Comparison of ENCODE assay signal across 20 cellular contexts in genomic region chr1:23461050-23461449, GRCh38. TPM values are rescaled to one million over a fixed set of nuclear protein-coding genes. Genes with fewer than 3 reads are reported as not detected.
DNase-seq lines count a peak whose midpoint lies in the region; ATAC-seq, FAIRE-seq and TF ChIP-seq lines count a peak whose summit lies in the region.
"Had no signal": no experiment of that assay in that cellular context is flagged by ENCODE, and none has a peak within 500 bp of the region (broad histone marks: within the 10 kb centered on the region; RNA-seq: fewer than 3 reads in every experiment).

No MANE protein-coding gene starts in this region.

- CTCF ChIA-PET in PC-3 (lab: Charles Lee): no interaction called here

- H3K36me3 ChIP-seq in PC-3 (ENCODE audit: low read depth, low read length): no peaks in the 10 kb centered on the region
- peaks cover 3% of the 10 kb centered on the region; the same call in 1 of the 2 replicates for H3K36me3 ChIP-seq in RWPE2 (ENCODE audit: low read depth)
- no peaks in the 10 kb centered on the region for H3K36me3 ChIP-seq in keratinocyte (ENCODE audit: control insufficient read depth in 2 of 2, extremely low read depth in 1 of 2, insufficient read depth in 2 of 2, low read length in 2 of 2)
- H3K36me3 ChIP-seq: HAP-1 had no signal

- no peaks in the 10 kb centered on the region for H3K27me3 ChIP-seq in PC-3 (ENCODE audit: low read length)
- no peaks in the 10 kb centered on the region for H3K27me3 ChIP-seq in RWPE2 (ENCODE audit: insufficient read depth, poor library complexity, severe bottlenecking)
- peaks cover 8% of the 10 kb centered on the region for H3K27me3 ChIP-seq in keratinocyte (ENCODE audit: control insufficient read depth, extremely low read depth, insufficient read depth, low read length)

- no peak for FAIRE-seq in keratinocyte (lab: Jason Lieb, UNC)
- FAIRE-seq: GM12891, GM18507, H54 had no signal

- intact Hi-C loops in PC-3 (cut with micrococcal nuclease): no loop called here

- no peak overlapping the region for H3K27ac ChIP-seq in PC-3 (ENCODE audit: low read length)
- peak overlapping the region; percentile 23 for H3K27ac ChIP-seq in RWPE2 (ENCODE audit: poor library complexity, severe bottlenecking)
- no peak overlapping the region for H3K27ac ChIP-seq in keratinocyte (ENCODE audit: control insufficient read depth, insufficient read depth, low read length)

- H3K9me3 ChIP-seq in PC-3 (ENCODE audit: low read length) (no peaks in the 10 kb centered on the region), RWPE2 (ENCODE audit: severe bottlenecking) (no peaks in the 10 kb centered on the region), keratinocyte (ENCODE audit: control insufficient read depth, low read depth, low read length) (no peaks in the 10 kb centered on the region)
- H3K9me3 ChIP-seq: HAP-1 had no signal

- H3K4me2 ChIP-seq in PC-3 (ENCODE audit: low read length) (peak overlapping the region; percentile 35), keratinocyte (ENCODE audit: control insufficient read depth, extremely low read depth, insufficient read depth, low read depth, low read length) (peak overlapping the region; percentile 2)

- H3K9ac ChIP-seq in PC-3 (ENCODE audit: low read length) (no peak overlapping the region), keratinocyte (ENCODE audit: control insufficient read depth, extremely low read depth, insufficient read depth, low read length) (no peak overlapping the region)

- no peaks in the 10 kb centered on the region for H4K20me1 ChIP-seq in PC-3 (ENCODE audit: low read length)
- H4K20me1 ChIP-seq in keratinocyte (ENCODE audit: control insufficient read depth, extremely low read depth, insufficient read depth, low read length): no peaks in the 10 kb centered on the region

- dilution Hi-C loops in keratinocyte (cut with MboI; ENCODE audit: extremely low pct_ligation_motif_present, low sequenced_read_pairs): no loop called here

- H3K4me1 ChIP-seq in PC-3 (ENCODE audit: insufficient read depth, low read length) (peaks cover 22% of the 10 kb centered on the region), RWPE2 (ENCODE audit: insufficient read depth, poor library complexity, severe bottlenecking) (peaks cover 15% of the 10 kb centered on the region), keratinocyte (ENCODE audit: control insufficient read depth, extremely low read depth, insufficient read depth, low read length) (peaks cover 23% of the 10 kb centered on the region)
- H3K4me1 ChIP-seq: HAP-1 had no signal

- DNase-seq in PC-3 (no peak), RWPE2 (ENCODE audit: low spot score) (no peak), keratinocyte (ENCODE audit: low read depth, low spot score) (no peak), ecto neural progenitor cell (ENCODE audit: low spot score) (no peak), epidermal melanocyte (ENCODE audit: insufficient read length, low spot score) (no peak)
- DNase-seq: C1 segment of cervical spinal cord; Calu3; CD4-positive, alpha-beta memory T cell; COR-L47; DMS53; DMS79 treated with DMSO at 0.1 percent for 48 hours; GF-D8; GOT3; HFFc6 had no signal

- no peak for ATAC-seq in PC-3
- ATAC-seq in RWPE2 (ENCODE audit: low read depth): no peak
- no peak for ATAC-seq in HG03135 (IDR thresholded peaks at IDR 0.05; ENCODE audit: unreplicated experiment)

- no peaks in the 10 kb centered on the region for H3K79me2 ChIP-seq in PC-3 (ENCODE audit: low read length)
- H3K79me2 ChIP-seq in keratinocyte (ENCODE audit: control insufficient read depth, insufficient read depth, low read length): no peaks in the 10 kb centered on the region

- H3K4me3 ChIP-seq in PC-3 (ENCODE audit: low read length) (no peak overlapping the region), RWPE2 (ENCODE audit: severe bottlenecking) (no peak overlapping the region), keratinocyte (ENCODE audit: control insufficient read depth in 2 of 3, extremely low read depth in 1 of 3, insufficient read depth in 2 of 3, low read depth in 1 of 3, low read length in 3 of 3) (no peak overlapping the region)
- H3K4me3 ChIP-seq: HAP-1 had no signal

- TF ChIP-seq CTCF in PC-3 (conservative IDR thresholded peaks at IDR 0.05; ENCODE audit: low read depth, low read length) (no peak), RWPE2 (IDR thresholded peaks at IDR 0.05; ENCODE audit: poor library complexity, severe bottlenecking) (no peak), keratinocyte (optimal IDR thresholded peaks at IDR 0.05 in 1 of 3, IDR thresholded peaks at IDR 0.05 in 1 of 3, conservative IDR thresholded peaks at IDR 0.05 in 1 of 3; ENCODE audit: extremely low read depth in 1 of 3, insufficient read depth in 2 of 3, low read length in 3 of 3) (no peak)

- H2AFZ ChIP-seq in PC-3 (ENCODE audit: low read length): no peak overlapping the region
- no peak overlapping the region for H2AFZ ChIP-seq in keratinocyte (ENCODE audit: control insufficient read depth, low read length)

- POLR2A ChIA-PET in PC-3 (lab: Charles Lee; ENCODE audit: unreplicated experiment): no interaction called here

- BruUV-seq in PC-3 (replicated peaks; lab: Mats Ljungman, UMichigan): no TSS peak

- no peaks in the 10 kb centered on the region for H3F3A ChIP-seq in PC-3 (ENCODE audit: low read length, unreplicated experiment)

- H3K9me1 ChIP-seq in keratinocyte (ENCODE audit: control insufficient read depth, extremely low read depth, insufficient read depth, low read length): no peaks in the 10 kb centered on the region

- no peaks in the 10 kb centered on the region for H3K9me2 ChIP-seq in PC-3 (replicated peaks; ENCODE audit: low read length)

RNA-seq across cellular contexts. Expression of gene ASAP3, which starts 22.9 kb away (rescaled TPM):
- 12.8 and 17.0 TPM in 2 replicates for total RNA-seq in PC-3 (2014; rRNA removed)
- polyA plus RNA-seq in keratinocyte: 6.4 to 22.6 TPM (median 11.4 TPM) in 3 replicates
- 8.4 TPM for polyA plus RNA-seq in keratinocyte (2011; ENCODE audit: low read depth)
- polyA plus RNA-seq in keratinocyte (2011; cell fraction: cytosol; rRNA removed): 10.0 and 12.4 TPM in 2 replicates
- polyA plus RNA-seq in keratinocyte (2011; cell fraction: nucleus; rRNA removed): 33.9 and 45.9 TPM in 2 replicates
- 5.5 and 12.4 TPM in 2 replicates for polyA plus RNA-seq in keratinocyte (2012; ENCODE audit: low replicate concordance)
- polyA minus RNA-seq in keratinocyte: 13.2 to 30.3 TPM (median 17.2 TPM) in 3 replicates
- 21.9 TPM for polyA minus RNA-seq in keratinocyte (2011; cell fraction: cytosol; rRNA and poly(A)+ RNA removed)
- polyA minus RNA-seq in keratinocyte (2011; cell fraction: nucleus; rRNA and poly(A)+ RNA removed): 17.9 and 20.0 TPM in 2 replicates

RNA-seq across cellular contexts. Expression of gene TCEA3, which starts 36.5 kb away (rescaled TPM):
- 18.7 and 23.6 TPM in 2 replicates for total RNA-seq in PC-3 (2014; rRNA removed)
- 0.18 to 0.63 TPM (median 0.38 TPM) in 3 replicates for polyA plus RNA-seq in keratinocyte
- 3.7 TPM for polyA plus RNA-seq in keratinocyte (2011; ENCODE audit: low read depth)
- polyA plus RNA-seq in keratinocyte (2011; cell fraction: cytosol; rRNA removed): 0.22 and 0.45 TPM in 2 replicates
- 0.93 and 1.5 TPM in 2 replicates for polyA plus RNA-seq in keratinocyte (2011; cell fraction: nucleus; rRNA removed)
- polyA plus RNA-seq in keratinocyte (2012; ENCODE audit: low replicate concordance): 0.16 and 2.1 TPM in 2 replicates
- 0.13 to 1.1 TPM in 2 of 3 replicates, not detected in the other for polyA minus RNA-seq in keratinocyte
- not detected for polyA minus RNA-seq in keratinocyte (2011; cell fraction: cytosol; rRNA and poly(A)+ RNA removed)
- polyA minus RNA-seq in keratinocyte (2011; cell fraction: nucleus; rRNA and poly(A)+ RNA removed): 0.93 TPM in 1 of 2 replicates, not detected in the other
- total RNA-seq: A172 had no signal
